Comparison of ENCODE assay signal across 9 cellular contexts in genomic region chr3:151838574-151839312, GRCh38. TPM values are rescaled to one million over a fixed set of nuclear protein-coding genes. Genes with fewer than 3 reads are reported as not detected.
DNase-seq lines count a peak whose midpoint lies in the region; ATAC-seq, FAIRE-seq and TF ChIP-seq lines count a peak whose summit lies in the region.
"Had no signal": no experiment of that assay in that cellular context is flagged by ENCODE, and none has a peak within 500 bp of the region (broad histone marks: within the 10 kb centered on the region; RNA-seq: fewer than 3 reads in every experiment).

No MANE protein-coding gene starts in this region.

- H3K4me3 ChIP-seq in PC-3 (ENCODE audit: low read length) (no peak overlapping the region), bronchial epithelial cell (ENCODE audit: low read depth, low read length) (no peak overlapping the region), kidney epithelial cell (ENCODE audit: low read depth, low read length) (no peak overlapping the region)

- H3K36me3 ChIP-seq in PC-3 (ENCODE audit: low read depth, low read length) (no peaks in the 10 kb centered on the region), bronchial epithelial cell (ENCODE audit: control insufficient read depth, insufficient read depth, low read length) (no peaks in the 10 kb centered on the region), kidney epithelial cell (ENCODE audit: control insufficient read depth, insufficient read depth, low read length) (no peaks in the 10 kb centered on the region)

- no peak overlapping the region for H3K27ac Mint-ChIP-seq in stimulated activated effector memory CD8-positive, alpha-beta T cell treated with anti-CD3 and anti-CD28 coated beads, Interleukin-12 subunit alpha, Interleukin-12 subunit beta, amount 100 ng/mL, for 72 hours
- H3K27ac Mint-ChIP-seq: dendritic cell treated with granulocyte-macrophage colony-stimulating factor and Interleukin-4, amounts not matched to agents 40 ng/mL and 50 ng/mL, for 4 days had no signal

- intact Hi-C loops in PC-3 (cut with micrococcal nuclease), result loop anchor here (1.0 to 5.0 kb wide), 8 partner anchors 68 to 612 kb away; no protein-coding TSS in a partner anchor

- H3K79me2 ChIP-seq in PC-3 (ENCODE audit: low read length), result no peaks in the 10 kb centered on the region

- no peaks in the 10 kb centered on the region for H3F3A ChIP-seq in PC-3 (ENCODE audit: low read length, unreplicated experiment)

- H3K9ac ChIP-seq in PC-3 (ENCODE audit: low read length), result no peak overlapping the region

- no peak overlapping the region for H3K4me3 Mint-ChIP-seq in stimulated activated effector memory CD8-positive, alpha-beta T cell treated with anti-CD3 and anti-CD28 coated beads, Interleukin-12 subunit alpha, Interleukin-12 subunit beta, amount 100 ng/mL, for 72 hours
- H3K4me3 Mint-ChIP-seq: dendritic cell treated with granulocyte-macrophage colony-stimulating factor and Interleukin-4, amounts not matched to agents 40 ng/mL and 50 ng/mL, for 4 days had no signal

- TF ChIP-seq CTCF in PC-3 (conservative IDR thresholded peaks at IDR 0.05; ENCODE audit: low read depth, low read length) (peak; percentile 92), bronchial epithelial cell (IDR thresholded peaks at IDR 0.05; ENCODE audit: insufficient read depth, low read length, severe bottlenecking) (peak; percentile 58), kidney epithelial cell (IDR thresholded peaks at IDR 0.05; ENCODE audit: insufficient read depth, low read length, poor library complexity, severe bottlenecking) (peak; percentile 76)

- FAIRE-seq in bronchial epithelial cell (lab: Jason Lieb, UNC), result no peak

- POLR2A ChIA-PET in PC-3 (lab: Charles Lee; ENCODE audit: unreplicated experiment), result no interaction called here

- BruUV-seq in PC-3 (replicated peaks; lab: Mats Ljungman, UMichigan), result no TSS peak

- no peaks in the 10 kb centered on the region for H3K9me2 ChIP-seq in PC-3 (replicated peaks; ENCODE audit: low read length)

- H3K4me2 ChIP-seq in PC-3 (ENCODE audit: low read length), result peak overlapping the region; percentile 78

- no peaks in the 10 kb centered on the region for H3K36me3 Mint-ChIP-seq in stimulated activated effector memory CD8-positive, alpha-beta T cell treated with anti-CD3 and anti-CD28 coated beads, Interleukin-12 subunit alpha, Interleukin-12 subunit beta, amount 100 ng/mL, for 72 hours

- no peaks in the 10 kb centered on the region for H3K4me1 Mint-ChIP-seq in stimulated activated effector memory CD8-positive, alpha-beta T cell treated with anti-CD3 and anti-CD28 coated beads, Interleukin-12 subunit alpha, Interleukin-12 subunit beta, amount 100 ng/mL, for 72 hours

- DNase-seq in ELR (ENCODE audit: low read depth) (peak; percentile 89), KG1 (lab: John Stamatoyannopoulos, UW) (peak; percentile 79), PC-3 (peak; percentile 88), bronchial epithelial cell (ENCODE audit: low read depth) (peak; percentile 68), kidney epithelial cell (ENCODE audit: low read depth) (no peak)
- DNase-seq in stimulated activated effector memory CD8-positive, alpha-beta T cell treated with anti-CD3 and anti-CD28 coated beads, Interleukin-12 subunit alpha, Interleukin-12 subunit beta, amount 100 ng/mL, for 72 hours (ENCODE audit: low spot score in 2 of 2), result no peak

- no peaks in the 10 kb centered on the region for H4K20me1 ChIP-seq in PC-3 (ENCODE audit: low read length)

- peaks cover 34% of the 10 kb centered on the region for H3K4me1 ChIP-seq in PC-3 (ENCODE audit: insufficient read depth, low read length)

- ATAC-seq in GM21390 (IDR thresholded peaks at IDR 0.05; ENCODE audit: unreplicated experiment), result peak; percentile 64
- peak; percentile 85 for ATAC-seq in PC-3
- ATAC-seq in stimulated activated effector memory CD8-positive, alpha-beta T cell treated with anti-CD3 and anti-CD28 coated beads, Interleukin-12 subunit alpha, Interleukin-12 subunit beta, amount 100 ng/mL, for 72 hours, result peak; percentile 60
- ATAC-seq in HG02840 (IDR thresholded peaks at IDR 0.05; ENCODE audit: low FRiP score, unreplicated experiment), result no peak

- CTCF ChIA-PET in PC-3 (lab: Charles Lee), result interaction anchor here (0.6 to 1.9 kb wide), 8 partner anchors 36 to 511 kb away, joined by 3 to 20 read pairs (median 4); no protein-coding TSS in a partner anchor

- no peaks in the 10 kb centered on the region for H3K9me3 Mint-ChIP-seq in stimulated activated effector memory CD8-positive, alpha-beta T cell treated with anti-CD3 and anti-CD28 coated beads, Interleukin-12 subunit alpha, Interleukin-12 subunit beta, amount 100 ng/mL, for 72 hours
- H3K9me3 Mint-ChIP-seq: dendritic cell treated with granulocyte-macrophage colony-stimulating factor and Interleukin-4, amounts not matched to agents 40 ng/mL and 50 ng/mL, for 4 days had no signal

- H3K9me3 ChIP-seq in PC-3 (ENCODE audit: low read length), result no peaks in the 10 kb centered on the region

- H3K27ac ChIP-seq in PC-3 (ENCODE audit: low read length), result no peak overlapping the region

- peak overlapping the region; percentile 71; the same call in 1 of the 2 replicates for H2AFZ ChIP-seq in PC-3 (ENCODE audit: low read length)

- no peaks in the 10 kb centered on the region for H3K27me3 ChIP-seq in PC-3 (ENCODE audit: low read length)
- H3K27me3 ChIP-seq in bronchial epithelial cell (ENCODE audit: control insufficient read depth, insufficient read depth, low read length), result no peaks in the 10 kb centered on the region
- H3K27me3 ChIP-seq in kidney epithelial cell (ENCODE audit: control insufficient read depth, insufficient read depth, low read length), result no peaks in the 10 kb centered on the region

RNA-seq across cellular contexts. Expression of gene AADAC, which starts 24.8 kb away (rescaled TPM):
- 0.18 TPM in 1 of 2 replicates, not detected in the other for total RNA-seq in PC-3 (2014; rRNA removed)
- 0.13 TPM in 1 of 2 replicates, not detected in the other for total RNA-seq in bronchial epithelial cell
- total RNA-seq in kidney epithelial cell, result not detected in 2 replicates

RNA-seq across cellular contexts. Expression of gene SUCNR1, which starts 34.7 kb away (rescaled TPM):
- total RNA-seq in PC-3 (2014; rRNA removed) (not detected in 2 replicates), bronchial epithelial cell (not detected in 2 replicates), kidney epithelial cell (0.07 and 0.08 TPM in 2 replicates)

Comparison
In these comparisons a context has a peak if more than half of its experiments do, and no peak if none do; other contexts are left out.
1. DNase-seq: peak in ELR (single experiment), KG1 (single experiment), PC-3 (single experiment) and bronchial epithelial cell (single experiment); none in kidney epithelial cell (single experiment) and stimulated activated effector memory CD8-positive, alpha-beta T cell treated with anti-CD3 and anti-CD28 coated beads, Interleukin-12 subunit alpha, Interleukin-12 subunit beta, amount 100 ng/mL, for 72 hours (0 of 2).
2. Peak in every context shown above with its lines, with median percentiles within 50 percentile points of each other: CTCF ChIP-seq.